ENCODE assay signal across 20 cellular contexts in the genomic region with DNA sequence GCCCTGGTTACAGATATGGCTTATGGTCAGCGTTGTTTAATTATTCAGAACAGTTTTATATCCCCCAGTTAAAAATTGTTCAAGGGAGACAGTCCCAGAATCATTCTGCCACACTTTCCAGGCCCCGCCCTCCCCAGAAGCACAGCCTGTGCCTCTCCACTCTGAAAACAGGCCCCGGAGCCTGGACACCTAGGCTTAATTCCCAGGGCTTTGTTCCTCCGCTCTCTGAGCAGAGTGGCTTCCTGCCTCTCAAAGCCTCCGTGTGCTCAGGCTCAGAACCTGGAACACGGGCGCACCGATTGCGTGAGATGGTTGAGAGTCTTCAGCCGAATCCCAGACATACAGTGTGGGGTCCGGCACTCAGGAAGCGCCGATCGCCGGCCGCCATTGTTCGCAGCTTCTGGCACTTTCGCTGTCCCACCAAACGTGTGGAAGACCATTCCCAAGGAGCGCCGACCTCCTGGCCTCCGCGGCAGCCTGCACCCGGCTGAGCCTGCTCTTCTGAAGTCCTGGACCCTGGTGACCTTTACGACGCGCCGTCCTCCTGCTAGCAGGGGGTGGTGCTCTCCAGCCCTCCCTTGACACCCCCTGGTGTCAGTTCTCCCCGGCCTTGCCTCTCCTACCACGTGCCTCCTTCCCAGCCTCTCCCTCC. TPM values are rescaled to one million over a fixed set of nuclear protein-coding genes. Genes with fewer than 3 reads are reported as not detected.
DNase-seq lines count a peak whose midpoint lies in the region; ATAC-seq, FAIRE-seq and TF ChIP-seq lines count a peak whose summit lies in the region.
"Had no signal": no experiment of that assay in that cellular context is flagged by ENCODE, and none has a peak within 500 bp of the region (broad histone marks: within the 10 kb centered on the region; RNA-seq: fewer than 3 reads in every experiment).

No MANE protein-coding gene starts in this region.

- H3K9me1 ChIP-seq in K562 (ENCODE audit: control insufficient read depth, insufficient read depth, low read length): no peaks in the 10 kb centered on the region

- 3% methylated on average over 17 of the region's 30 CpGs for WGBS in K562 (ENCODE audit: insufficient coverage, low coverage, missing lambda C conversion rate)
- 89% methylated on average over 30 of the region's 30 CpGs for WGBS in esophagus muscularis mucosa

- intact Hi-C loops in K562 (cut with micrococcal nuclease) (no loop called here), esophagus muscularis mucosa (cut with DNase I) (no loop called here)

- H3K27me3 ChIP-seq in K562 (ENCODE audit: control insufficient read depth in 2 of 2, insufficient read depth in 2 of 2, low read length in 2 of 2) (peaks cover 7 to 68% of the 10 kb centered on the region in 2 experiments; a peak in 4 of 5 replicates), subcutaneous abdominal adipose tissue (ENCODE audit: control insufficient read depth in 5 of 5, insufficient read depth in 4 of 5, low read length in 5 of 5) (peaks cover 0 to 2% (median 0%) of the 10 kb centered on the region in 5 donors), brain microvascular endothelial cell (replicated peaks) (no peaks in the 10 kb centered on the region), esophagus muscularis mucosa (no peaks in the 10 kb centered on the region)

- ATAC-seq in K562: no peak
- no peak for ATAC-seq in HG02852 (IDR thresholded peaks at IDR 0.05; ENCODE audit: unreplicated experiment)
- no peak for ATAC-seq in T-helper 17 cell
- ATAC-seq: GM12878, Panc1, SK-N-SH treated with all-trans-retinoic acid at 6 μM for 48 hours had no signal

- FAIRE-seq in K562 (lab: Jason Lieb, UNC): no peak
- FAIRE-seq: GM12878, GM18507, HTR-8/SVneo had no signal

- no peak overlapping the region for H3K9ac ChIP-seq in K562 (ENCODE audit: insufficient read depth in 1 of 2, low read depth in 2 of 2, low read length in 2 of 2)
- no peak overlapping the region for H3K9ac ChIP-seq in subcutaneous abdominal adipose tissue (ENCODE audit: low read length in 5 of 5)

- BruUV-seq in K562 (replicated peaks; lab: Mats Ljungman, UMichigan): no TSS peak

- H3K36me3 Mint-ChIP-seq in nephron progenitor cell (ENCODE audit: low read depth) (peaks cover 12% of the 10 kb centered on the region), T-helper 17 cell (ENCODE audit: low read depth) (no peaks in the 10 kb centered on the region)
- H3K36me3 Mint-ChIP-seq: CD14-positive monocyte had no signal

- in situ Hi-C loops in K562 (cut with MboI) (no loop called here), brain microvascular endothelial cell (cut with HindIII; ENCODE audit: low pct_ligation_motif_present, low sequenced_read_pairs) (no loop called here)

- H3K79me2 ChIP-seq in K562 (ENCODE audit: control insufficient read depth, insufficient read depth, low read length): no peaks in the 10 kb centered on the region

- H3K9me3 ChIP-seq in K562 (replicated peaks; ENCODE audit: control insufficient read depth, insufficient read depth, low read depth, low read length) (no peaks in the 10 kb centered on the region), subcutaneous abdominal adipose tissue (ENCODE audit: control insufficient read depth in 5 of 5, low read length in 5 of 5) (no peaks in the 10 kb centered on the region), esophagus muscularis mucosa (no peaks in the 10 kb centered on the region), T-helper 17 cell (ENCODE audit: control insufficient read depth, low read length, poor library complexity, severe bottlenecking) (no peaks in the 10 kb centered on the region)

- H3K4me1 Mint-ChIP-seq in nephron progenitor cell (peaks cover 71% of the 10 kb centered on the region), T-helper 17 cell (peaks cover 2% of the 10 kb centered on the region)
- H3K4me1 Mint-ChIP-seq: CD14-positive monocyte had no signal

- no peaks in the 10 kb centered on the region for H3K4me1 ChIP-seq in K562 (replicated peaks in 1 of 2; ENCODE audit: control insufficient read depth in 2 of 2, insufficient read depth in 2 of 2, low read length in 2 of 2)
- peaks cover 19 to 90% (median 84%) of the 10 kb centered on the region in 5 donors for H3K4me1 ChIP-seq in subcutaneous abdominal adipose tissue (ENCODE audit: control insufficient read depth in 5 of 5, insufficient read depth in 5 of 5, low read length in 5 of 5)
- peaks cover 10 to 67% (median 58%) of the 10 kb centered on the region in 4 donors for H3K4me1 ChIP-seq in esophagus muscularis mucosa

- TF ChIP-seq RAD21 in K562 (CRISPR knock-in tag; conservative IDR thresholded peaks at IDR 0.05 in 1 of 2, IDR thresholded peaks at IDR 0.05 in 1 of 2): no peak

- TF ChIP-seq EP300 in K562 (IDR thresholded peaks at IDR 0.05; ENCODE audit: low read length): no peak
- TF ChIP-seq EP300 in esophagus muscularis mucosa (IDR thresholded peaks at IDR 0.05): no peak

- H3K27ac ChIP-seq in K562 (ENCODE audit: extremely low read depth, low read depth, low read length) (no peak overlapping the region), subcutaneous abdominal adipose tissue (ENCODE audit: low read depth, low read length) (peak overlapping the region; percentile 90), brain microvascular endothelial cell (no peak overlapping the region), esophagus muscularis mucosa (replicated peaks in 1 of 4) (peak overlapping the region in 2 of 4 donors; percentile 11 to 54)

- POLR2A ChIA-PET in K562 (lab: Yijun Ruan, JAX): no interaction called here

- CTCF ChIA-PET in K562 (lab: Yijun Ruan, JAX; ENCODE audit: low intra/inter-chr PET ratio): no interaction called here

- no peaks in the 10 kb centered on the region for H3K36me3 ChIP-seq in K562 (ENCODE audit: control insufficient read depth, insufficient read depth, low read length)
- H3K36me3 ChIP-seq in subcutaneous abdominal adipose tissue (ENCODE audit: control insufficient read depth in 5 of 5, insufficient read depth in 5 of 5, low read length in 5 of 5): peaks cover 0 to 3% (median 0%) of the 10 kb centered on the region in 5 donors
- H3K36me3 ChIP-seq in brain microvascular endothelial cell (replicated peaks): no peaks in the 10 kb centered on the region
- H3K36me3 ChIP-seq in esophagus muscularis mucosa: no peaks in the 10 kb centered on the region

- no peaks in the 10 kb centered on the region for H3K9me3 Mint-ChIP-seq in nephron progenitor cell

- no peak for TF ChIP-seq CTCF in K562 (IDR thresholded peaks at IDR 0.05 in 2 of 3, conservative IDR thresholded peaks at IDR 0.05 in 1 of 3; ENCODE audit: insufficient read depth in 2 of 3, low read depth in 1 of 3, low read length in 3 of 3)
- no peak for TF ChIP-seq CTCF in nephron progenitor cell (IDR thresholded peaks at IDR 0.05)
- no peak for TF ChIP-seq CTCF in brain microvascular endothelial cell (IDR thresholded peaks at IDR 0.05; ENCODE audit: low read depth, low read length, missing control alignments)
- TF ChIP-seq CTCF in esophagus muscularis mucosa (IDR thresholded peaks at IDR 0.05): no peak

- TF ChIP-seq POLR2A in K562 (conservative IDR thresholded peaks at IDR 0.05) (no peak), esophagus muscularis mucosa (IDR thresholded peaks at IDR 0.05; ENCODE audit: low read depth) (no peak)

- H3K4me3 ChIP-seq in K562 (no peak overlapping the region), subcutaneous abdominal adipose tissue (ENCODE audit: low read depth in 1 of 5, low read length in 5 of 5) (no peak overlapping the region), brain microvascular endothelial cell (ENCODE audit: low read depth, low read length) (no peak overlapping the region), esophagus muscularis mucosa (no peak overlapping the region)
- H3K4me3 ChIP-seq: GM12878 had no signal

- H2AFZ ChIP-seq in K562 (ENCODE audit: low read depth, low read length): no peak overlapping the region

- H4K20me1 ChIP-seq in K562 (replicated peaks; ENCODE audit: control insufficient read depth, insufficient read depth, low read length): no peaks in the 10 kb centered on the region

- H3K4me2 ChIP-seq in K562 (ENCODE audit: insufficient read depth, low read length): no peak overlapping the region

- H3K27ac Mint-ChIP-seq in nephron progenitor cell (peak overlapping the region; percentile 61), T-helper 17 cell (no peak overlapping the region)
- H3K27ac Mint-ChIP-seq: CD14-positive monocyte had no signal

- DNase-seq in EH (ENCODE audit: low read depth) (peak; percentile 50), K562 (ENCODE audit: extremely low read depth in 1 of 4, low spot score in 3 of 4) (no peak), nephron progenitor cell (no peak), brain microvascular endothelial cell (no peak), esophagus muscularis mucosa (ENCODE audit: extremely low spot score) (no peak), T-helper 17 cell (no peak)
- DNase-seq: COR-L47, NCI-H146, NCI-H2107, NCI-H446 treated with DMSO at 0.1 percent for 48 hours, NCI-H774, Right ventricle myocardium superior had no signal

- peaks cover 3% of the 10 kb centered on the region for H3K27me3 Mint-ChIP-seq in nephron progenitor cell (ENCODE audit: low read depth, poor library complexity)
- peaks cover 43% of the 10 kb centered on the region for H3K27me3 Mint-ChIP-seq in T-helper 17 cell

- peak overlapping the region; percentile 64 for H3K4me3 Mint-ChIP-seq in nephron progenitor cell
- no peak overlapping the region for H3K4me3 Mint-ChIP-seq in T-helper 17 cell

TF ChIP-seq in K562, 482 proteins besides CTCF, POLR2A, EP300 and RAD21 (continues in another document):
- TF ChIP-seq ZNF263 (CRISPR knock-in tag; IDR thresholded peaks at IDR 0.05; ENCODE audit: borderline replicate concordance) (0 out of 2 replicates have a peak, but pooled peaks have one; percentile 41), MTA2 (IDR thresholded peaks at IDR 0.05; ENCODE audit: low read depth) (no peak), TBL1XR1 (IDR thresholded peaks at IDR 0.05; ENCODE audit: low read length in 2 of 2) (no peak)

RNA-seq across cellular contexts. Expression of a gene that starts 45.6 kb away (rescaled TPM):
- total RNA-seq in K562 (2011; cell fraction: chromatin; rRNA removed; ENCODE audit: low replicate concordance): not detected in 2 replicates
- total RNA-seq in K562 (2011; cell fraction: nucleolus; rRNA removed): not detected in 2 replicates
- not detected in 2 replicates for total RNA-seq in K562 (2011; cell fraction: nucleoplasm; rRNA removed)
- total RNA-seq in K562 (2014; rRNA removed): not detected in 2 replicates
- total RNA-seq in K562 (2014; rRNA removed; fragmentation: Illumina TruSeq; extraction: Trizol): not detected in 2 replicates
- not detected in 2 replicates for total RNA-seq in K562 (2015; rRNA removed; fragmentation: Illumina TruSeq; extraction: Trizol)
- not detected in 2 replicates for total RNA-seq in K562 (2021)
- not detected in 2 replicates for polyA plus RNA-seq in K562 (2011; rRNA removed)
- polyA plus RNA-seq in K562 (2011; cell fraction: cytosol; rRNA removed): not detected in 2 replicates
- not detected in 2 replicates for polyA plus RNA-seq in K562 (2011; cell fraction: nucleus; rRNA removed)
- polyA plus RNA-seq in K562 (2012): not detected in 2 replicates
- polyA plus RNA-seq in K562 (2014; fragmentation: Illumina TruSeq; extraction: Trizol): not detected in 2 replicates
- not detected for polyA plus RNA-seq in K562 (2014; fragmentation: Nextera tagmentation; extraction: Ambion mirVana)
- polyA plus RNA-seq in K562 (2014; rRNA removed): not detected in 2 replicates
- polyA minus RNA-seq in K562 (2011; rRNA and poly(A)+ RNA removed): not detected in 2 replicates
- not detected in 2 replicates for polyA minus RNA-seq in K562 (2011; cell fraction: cytosol; rRNA and poly(A)+ RNA removed)
- polyA minus RNA-seq in K562 (2011; cell fraction: nucleus; rRNA and poly(A)+ RNA removed): not detected in 2 replicates
- total RNA-seq in esophagus muscularis mucosa: 10 to 100 TPM; 37.4 to 51.6 (median 47.4) TPM
- total RNA-seq in T-helper 17 cell: not detected
- total RNA-seq: GM12878 had no signal
- polyA plus RNA-seq: GM12878 had no signal

Comparison
In these comparisons a context has a peak if more than half of its experiments do, and no peak if none do; other contexts are left out.
1. RNA of a gene that starts 45.6 kb away (total RNA-seq): 37.4 to 51.6 TPM in esophagus muscularis mucosa; not detected in K562 and not detected in T-helper 17 cell; every median in the first group is over 10 times any median in the second.